In the genomic region with DNA sequence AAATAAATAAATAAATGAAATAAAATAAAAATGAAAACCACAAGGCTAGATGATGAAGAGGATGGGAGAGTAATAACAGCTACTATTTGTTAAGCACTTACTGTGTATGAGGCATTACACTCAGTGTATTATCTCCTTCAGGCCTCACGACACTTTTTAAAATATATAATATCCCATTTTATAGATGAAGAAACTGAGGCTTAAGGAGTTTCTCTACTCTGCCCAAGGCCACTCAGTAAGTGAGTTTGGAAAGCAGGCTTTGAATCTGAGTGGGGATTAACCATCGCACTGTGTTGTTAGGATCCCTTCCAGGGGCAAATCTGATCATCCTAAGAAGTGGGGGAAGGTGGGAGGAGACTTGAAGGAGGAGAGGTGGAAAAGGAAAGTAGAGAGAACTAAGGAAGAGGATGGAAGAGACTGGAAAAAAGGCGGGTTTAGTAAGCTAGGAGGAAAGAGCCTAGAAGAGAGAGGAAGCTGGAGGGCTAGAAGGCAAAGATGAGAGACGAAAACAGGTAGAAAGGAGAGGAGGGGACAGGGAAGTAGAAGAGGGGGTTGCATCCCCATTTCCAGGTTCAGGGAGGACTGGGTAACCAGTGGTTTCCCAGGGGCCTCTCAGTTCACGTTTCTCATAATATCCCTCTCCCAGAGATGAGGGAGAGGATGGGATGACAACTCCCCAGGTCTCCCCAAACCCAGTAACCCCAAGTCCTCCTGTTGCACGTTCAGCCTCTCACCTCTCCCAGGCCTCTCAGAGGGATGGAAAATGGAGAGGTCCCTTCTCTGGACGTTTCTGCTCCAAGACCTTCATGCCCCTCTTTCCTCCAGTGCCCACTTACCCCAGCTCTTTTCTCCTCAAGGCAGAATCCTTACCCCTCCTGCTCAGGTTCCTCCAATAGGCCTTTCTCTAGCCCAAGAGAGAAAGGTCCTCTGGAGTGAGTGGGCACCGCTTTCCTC, we compare ENCODE assay signal across 10 cellular contexts. TPM values are rescaled to one million over a fixed set of nuclear protein-coding genes. Genes with fewer than 3 reads are reported as not detected.
DNase-seq lines count a peak whose midpoint lies in the region; ATAC-seq and TF ChIP-seq lines count a peak whose summit lies in the region.
"Had no signal": no experiment of that assay in that cellular context is flagged by ENCODE, and none has a peak within 500 bp of the region (broad histone marks: within the 10 kb centered on the region; RNA-seq: fewer than 3 reads in every experiment).

No MANE protein-coding gene starts in this region.

- peaks cover 32% of the 10 kb centered on the region for H3K4me1 ChIP-seq in skeletal muscle satellite cell (ENCODE audit: control insufficient read depth, insufficient read depth, low read length)

- H3K4me3 ChIP-seq in skeletal muscle satellite cell (ENCODE audit: low read length), result peak overlapping the region; percentile 82

- peaks cover 41% of the 10 kb centered on the region for H3K36me3 ChIP-seq in skeletal muscle satellite cell (ENCODE audit: insufficient read depth, low read length)

- ATAC-seq in WTC11, result no peak
- ATAC-seq in HG03025 (IDR thresholded peaks at IDR 0.05; ENCODE audit: low FRiP score, unreplicated experiment), result no peak
- no peak for ATAC-seq in HG03097 (IDR thresholded peaks at IDR 0.05; ENCODE audit: low FRiP score, unreplicated experiment)
- ATAC-seq in HG02981 (IDR thresholded peaks at IDR 0.05; ENCODE audit: unreplicated experiment), result no peak

- H3K4me3 Mint-ChIP-seq in WTC11, result peak overlapping the region; percentile 72
- H3K4me3 Mint-ChIP-seq in glutamatergic neuron (ENCODE audit: unreplicated experiment), result peak overlapping the region; percentile 96

- peak overlapping the region; percentile 91 for H3K4me2 ChIP-seq in skeletal muscle satellite cell (ENCODE audit: low read length)

- H3K27ac Mint-ChIP-seq in WTC11, result peak overlapping the region; percentile 98
- peak overlapping the region; percentile 22 for H3K27ac Mint-ChIP-seq in glutamatergic neuron (ENCODE audit: unreplicated experiment)

- POLR2A ChIA-PET in WTC11 (lab: Charles Lee), result interaction anchor here (0.6 to 3.9 kb wide), 4 partner anchors 16 to 121 kb away, joined by 3 to 26 read pairs (median 3); a partner anchor contains a TSS

- CTCF ChIA-PET in WTC11 (lab: Charles Lee), result interaction anchor here (0.7 to 5.7 kb wide), 5 partner anchors 13 to 108 kb away, joined by 3 to 270 read pairs (median 76); a partner anchor contains a TSS

- peak overlapping the region; percentile 92 for H3K9ac ChIP-seq in skeletal muscle satellite cell (ENCODE audit: low read depth, low read length)

- in situ Hi-C loops in GM13976 (cut with MboI; ENCODE audit: low sequenced_read_pairs, unreplicated experiment), result loop anchor here (5.0 to 10.0 kb wide), 3 partner anchors 42 to 355 kb away; a partner anchor contains a TSS

- peaks cover 36% of the 10 kb centered on the region for H3K4me1 Mint-ChIP-seq in WTC11
- peaks cover 9% of the 10 kb centered on the region for H3K4me1 Mint-ChIP-seq in glutamatergic neuron (ENCODE audit: low read depth, unreplicated experiment)

- H3K9me3 ChIP-seq in skeletal muscle satellite cell (replicated peaks; ENCODE audit: low read length), result no peaks in the 10 kb centered on the region

- H3K36me3 Mint-ChIP-seq in WTC11 (peaks cover 8% of the 10 kb centered on the region), glutamatergic neuron (ENCODE audit: unreplicated experiment) (no peaks in the 10 kb centered on the region)

- no peaks in the 10 kb centered on the region for H3K27me3 ChIP-seq in skeletal muscle satellite cell (ENCODE audit: control insufficient read depth, insufficient read depth, low read length)

- H3K9me3 Mint-ChIP-seq in WTC11, result no peaks in the 10 kb centered on the region
- H3K9me3 Mint-ChIP-seq in glutamatergic neuron (ENCODE audit: unreplicated experiment), result peaks cover 9% of the 10 kb centered on the region

- TF ChIP-seq CTCF in GM13976 (IDR thresholded peaks at IDR 0.05; ENCODE audit: borderline replicate concordance, control extremely low read depth, extremely low read depth, insufficient read depth, missing control alignments) (no peak), WTC11 (IDR thresholded peaks at IDR 0.05) (no peak), glutamatergic neuron (IDR thresholded peaks at IDR 0.05; ENCODE audit: partially characterized antibody, unreplicated experiment) (no peak)

- H3K27me3 Mint-ChIP-seq in WTC11 (ENCODE audit: low read depth) (no peaks in the 10 kb centered on the region), glutamatergic neuron (ENCODE audit: unreplicated experiment) (peaks cover 10% of the 10 kb centered on the region)

- DNase-seq in GM13976 (ENCODE audit: low spot score) (peak; percentile 12), WTC11 (ENCODE audit: low spot score) (no peak), glutamatergic neuron (no peak), NCI-H446 (lab: John Stamatoyannopoulos, UW) (no peak)

TF ChIP-seq in WTC11, 78 proteins besides CTCF, POLR2A, EP300 and RAD21 (continues in another document):
- TF ChIP-seq, protein P1, sequence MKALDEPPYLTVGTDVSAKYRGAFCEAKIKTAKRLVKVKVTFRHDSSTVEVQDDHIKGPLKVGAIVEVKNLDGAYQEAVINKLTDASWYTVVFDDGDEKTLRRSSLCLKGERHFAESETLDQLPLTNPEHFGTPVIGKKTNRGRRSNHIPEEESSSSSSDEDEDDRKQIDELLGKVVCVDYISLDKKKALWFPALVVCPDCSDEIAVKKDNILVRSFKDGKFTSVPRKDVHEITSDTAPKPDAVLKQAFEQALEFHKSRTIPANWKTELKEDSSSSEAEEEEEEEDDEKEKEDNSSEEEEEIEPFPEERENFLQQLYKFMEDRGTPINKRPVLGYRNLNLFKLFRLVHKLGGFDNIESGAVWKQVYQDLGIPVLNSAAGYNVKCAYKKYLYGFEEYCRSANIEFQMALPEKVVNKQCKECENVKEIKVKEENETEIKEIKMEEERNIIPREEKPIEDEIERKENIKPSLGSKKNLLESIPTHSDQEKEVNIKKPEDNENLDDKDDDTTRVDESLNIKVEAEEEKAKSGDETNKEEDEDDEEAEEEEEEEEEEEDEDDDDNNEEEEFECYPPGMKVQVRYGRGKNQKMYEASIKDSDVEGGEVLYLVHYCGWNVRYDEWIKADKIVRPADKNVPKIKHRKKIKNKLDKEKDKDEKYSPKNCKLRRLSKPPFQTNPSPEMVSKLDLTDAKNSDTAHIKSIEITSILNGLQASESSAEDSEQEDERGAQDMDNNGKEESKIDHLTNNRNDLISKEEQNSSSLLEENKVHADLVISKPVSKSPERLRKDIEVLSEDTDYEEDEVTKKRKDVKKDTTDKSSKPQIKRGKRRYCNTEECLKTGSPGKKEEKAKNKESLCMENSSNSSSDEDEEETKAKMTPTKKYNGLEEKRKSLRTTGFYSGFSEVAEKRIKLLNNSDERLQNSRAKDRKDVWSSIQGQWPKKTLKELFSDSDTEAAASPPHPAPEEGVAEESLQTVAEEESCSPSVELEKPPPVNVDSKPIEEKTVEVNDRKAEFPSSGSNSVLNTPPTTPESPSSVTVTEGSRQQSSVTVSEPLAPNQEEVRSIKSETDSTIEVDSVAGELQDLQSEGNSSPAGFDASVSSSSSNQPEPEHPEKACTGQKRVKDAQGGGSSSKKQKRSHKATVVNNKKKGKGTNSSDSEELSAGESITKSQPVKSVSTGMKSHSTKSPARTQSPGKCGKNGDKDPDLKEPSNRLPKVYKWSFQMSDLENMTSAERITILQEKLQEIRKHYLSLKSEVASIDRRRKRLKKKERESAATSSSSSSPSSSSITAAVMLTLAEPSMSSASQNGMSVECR (CRISPR knock-in tag; IDR thresholded peaks at IDR 0.05; ENCODE audit: borderline replicate concordance), result no peak
- TF ChIP-seq, protein P2, sequence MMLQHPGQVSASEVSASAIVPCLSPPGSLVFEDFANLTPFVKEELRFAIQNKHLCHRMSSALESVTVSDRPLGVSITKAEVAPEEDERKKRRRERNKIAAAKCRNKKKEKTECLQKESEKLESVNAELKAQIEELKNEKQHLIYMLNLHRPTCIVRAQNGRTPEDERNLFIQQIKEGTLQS (CRISPR knock-in tag; conservative IDR thresholded peaks at IDR 0.05), result no peak
- TF ChIP-seq, protein P3, sequence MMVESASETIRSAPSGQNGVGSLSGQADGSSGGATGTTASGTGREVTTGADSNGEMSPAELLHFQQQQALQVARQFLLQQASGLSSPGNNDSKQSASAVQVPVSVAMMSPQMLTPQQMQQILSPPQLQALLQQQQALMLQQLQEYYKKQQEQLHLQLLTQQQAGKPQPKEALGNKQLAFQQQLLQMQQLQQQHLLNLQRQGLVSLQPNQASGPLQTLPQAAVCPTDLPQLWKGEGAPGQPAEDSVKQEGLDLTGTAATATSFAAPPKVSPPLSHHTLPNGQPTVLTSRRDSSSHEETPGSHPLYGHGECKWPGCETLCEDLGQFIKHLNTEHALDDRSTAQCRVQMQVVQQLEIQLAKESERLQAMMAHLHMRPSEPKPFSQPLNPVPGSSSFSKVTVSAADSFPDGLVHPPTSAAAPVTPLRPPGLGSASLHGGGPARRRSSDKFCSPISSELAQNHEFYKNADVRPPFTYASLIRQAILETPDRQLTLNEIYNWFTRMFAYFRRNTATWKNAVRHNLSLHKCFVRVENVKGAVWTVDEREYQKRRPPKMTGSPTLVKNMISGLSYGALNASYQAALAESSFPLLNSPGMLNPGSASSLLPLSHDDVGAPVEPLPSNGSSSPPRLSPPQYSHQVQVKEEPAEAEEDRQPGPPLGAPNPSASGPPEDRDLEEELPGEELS (CRISPR knock-in tag; IDR thresholded peaks at IDR 0.05), result no peak
- TF ChIP-seq SMAD3 (CRISPR knock-in tag; IDR thresholded peaks at IDR 0.05; ENCODE audit: borderline replicate concordance) (no peak), HMGA2 (CRISPR knock-in tag; IDR thresholded peaks at IDR 0.05) (no peak)
- TF ChIP-seq, protein P4, sequence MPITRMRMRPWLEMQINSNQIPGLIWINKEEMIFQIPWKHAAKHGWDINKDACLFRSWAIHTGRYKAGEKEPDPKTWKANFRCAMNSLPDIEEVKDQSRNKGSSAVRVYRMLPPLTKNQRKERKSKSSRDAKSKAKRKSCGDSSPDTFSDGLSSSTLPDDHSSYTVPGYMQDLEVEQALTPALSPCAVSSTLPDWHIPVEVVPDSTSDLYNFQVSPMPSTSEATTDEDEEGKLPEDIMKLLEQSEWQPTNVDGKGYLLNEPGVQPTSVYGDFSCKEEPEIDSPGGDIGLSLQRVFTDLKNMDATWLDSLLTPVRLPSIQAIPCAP (CRISPR knock-in tag; IDR thresholded peaks at IDR 0.05), result no peak

RNA-seq across cellular contexts. Expression of a gene that starts 1.7 kb away (rescaled TPM):
- total RNA-seq in WTC11 (2021), result 47.0 to 50.0 TPM (median 48.9 TPM) in 3 replicates
- 34.4 TPM for total RNA-seq in glutamatergic neuron (ENCODE audit: unreplicated experiment)
- 91.5 and 92.8 TPM in 2 replicates for total RNA-seq in skeletal muscle satellite cell (2012; rRNA removed)

RNA-seq across cellular contexts. Expression of a gene that starts 18.8 kb away (rescaled TPM):
- 107 to 120 TPM (median 112 TPM) in 3 replicates for total RNA-seq in WTC11 (2021)
- 125 TPM for total RNA-seq in glutamatergic neuron (ENCODE audit: unreplicated experiment)
- total RNA-seq in skeletal muscle satellite cell (2012; rRNA removed), result 237 and 303 TPM in 2 replicates

RNA-seq across cellular contexts. Expression of a gene that starts 20.6 kb away (rescaled TPM):
- total RNA-seq in WTC11 (2021), result 16.5 to 20.5 TPM (median 17.2 TPM) in 3 replicates
- total RNA-seq in glutamatergic neuron (ENCODE audit: unreplicated experiment), result 20.0 TPM
- total RNA-seq in skeletal muscle satellite cell (2012; rRNA removed), result 41.9 and 50.2 TPM in 2 replicates

RNA-seq across cellular contexts. Expression of a gene that starts 30.9 kb away (rescaled TPM):
- total RNA-seq in WTC11 (2021) (38.3 to 41.9 TPM (median 39.6 TPM) in 3 replicates), glutamatergic neuron (ENCODE audit: unreplicated experiment) (11.5 TPM)
- 9.4 and 9.8 TPM in 2 replicates for total RNA-seq in skeletal muscle satellite cell (2012; rRNA removed)

RNA-seq across cellular contexts. Expression of a gene that starts 37.9 kb away (rescaled TPM):
- not detected in 3 replicates for total RNA-seq in WTC11 (2021)
- not detected for total RNA-seq in glutamatergic neuron (ENCODE audit: unreplicated experiment)
- not detected in 2 replicates for total RNA-seq in skeletal muscle satellite cell (2012; rRNA removed)
- total RNA-seq: H4, myocyte had no signal
